Comparison of ENCODE assay signal across 8 cellular contexts in the genomic region with DNA sequence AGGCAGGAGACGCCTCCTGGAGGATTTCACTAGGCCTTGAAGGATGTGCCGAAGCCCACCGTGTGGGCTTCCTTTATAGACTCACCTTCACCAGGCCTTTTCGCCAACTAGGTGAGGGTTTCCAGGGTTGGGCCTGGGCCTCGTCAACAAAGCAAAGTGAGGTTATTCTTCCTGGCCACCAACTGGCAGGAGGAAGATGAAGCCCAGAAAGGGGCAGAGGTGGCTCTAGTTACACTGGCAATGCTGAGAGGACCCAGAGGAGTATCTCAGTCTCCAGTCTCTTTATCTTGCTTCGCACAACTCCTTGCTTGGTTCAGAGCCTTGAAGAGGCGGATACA. TPM values are rescaled to one million over a fixed set of nuclear protein-coding genes. Genes with fewer than 3 reads are reported as not detected.
DNase-seq lines count a peak whose midpoint lies in the region; ATAC-seq and TF ChIP-seq lines count a peak whose summit lies in the region.

No MANE protein-coding gene starts in this region.

- H3K4me3 ChIP-seq in adipocyte (ENCODE audit: low read length) = peak overlapping the region; percentile 89
- no peak overlapping the region for H3K4me3 ChIP-seq in lung
- no peak overlapping the region for H3K4me3 ChIP-seq in thymus (ENCODE audit: low read length)

- H3K36me3 ChIP-seq in adipocyte (ENCODE audit: control insufficient read depth, insufficient read depth, low read length, severe bottlenecking) (no peaks in the 10 kb centered on the region), lung (ENCODE audit: control insufficient read depth in 2 of 2, insufficient read depth in 2 of 2, low read length in 2 of 2) (no peaks in the 10 kb centered on the region), thymus (ENCODE audit: control insufficient read depth, insufficient read depth) (no peaks in the 10 kb centered on the region)

- peaks cover 12% of the 10 kb centered on the region for H3K4me1 ChIP-seq in adipocyte (ENCODE audit: control insufficient read depth, insufficient read depth, low read length)
- peaks cover 0 to 2% of the 10 kb centered on the region in 2 donors for H3K4me1 ChIP-seq in lung (ENCODE audit: control insufficient read depth in 2 of 2, insufficient read depth in 2 of 2, low read length in 2 of 2)
- H3K4me1 ChIP-seq in thymus (ENCODE audit: control insufficient read depth, insufficient read depth, low read length) = peaks cover 11% of the 10 kb centered on the region

- peak overlapping the region; percentile 67 for H3K27ac Mint-ChIP-seq in activated T-cell treated with anti-CD3 and anti-CD28 coated beads, Interleukin-2, amount 50 U/mL, for 72 hours

- peak overlapping the region; percentile 21 to 44 for H3K27ac ChIP-seq in lung (ENCODE audit: low read depth in 1 of 2, low read length in 1 of 2)
- H3K27ac ChIP-seq in thymus (ENCODE audit: low read depth) = peak overlapping the region; percentile 38

- H3K9me3 ChIP-seq in adipocyte (ENCODE audit: control insufficient read depth, low read length) = no peaks in the 10 kb centered on the region
- H3K9me3 ChIP-seq in lung (ENCODE audit: control insufficient read depth in 2 of 2, insufficient read depth in 1 of 2, low read length in 1 of 2) = no peaks in the 10 kb centered on the region
- H3K9me3 ChIP-seq in thymus (ENCODE audit: control insufficient read depth) = no peaks in the 10 kb centered on the region

- peaks cover 0 to 2% of the 10 kb centered on the region in 2 donors for H3K36me3 Mint-ChIP-seq in activated T-cell treated with anti-CD3 and anti-CD28 coated beads, Interleukin-2, amount 50 U/mL, for 72 hours (ENCODE audit: insufficient read depth in 2 of 2)

- peak overlapping the region; percentile 88 to 94 for H3K4me3 Mint-ChIP-seq in activated T-cell treated with anti-CD3 and anti-CD28 coated beads, Interleukin-2, amount 50 U/mL, for 72 hours

- H3K27me3 Mint-ChIP-seq in activated T-cell treated with anti-CD3 and anti-CD28 coated beads, Interleukin-2, amount 50 U/mL, for 72 hours (ENCODE audit: low read depth) = no peaks in the 10 kb centered on the region

- peak; percentile 1 for ATAC-seq in activated T-cell treated with anti-CD3 and anti-CD28 coated beads, Interleukin-2, amount 50 U/mL, for 72 hours (replicated peaks in 1 of 2)
- ATAC-seq in lung (ENCODE audit: insufficient read depth, low FRiP score) = no peak

- DNase-seq in activated T-cell treated with anti-CD3 and anti-CD28 coated beads, Interleukin-2, amount 50 U/mL, for 72 hours = no peak
- no peak for DNase-seq in activated T-cell treated with anti-CD3 and anti-CD28 coated beads, Interleukin-2, amount 50 U/mL, for 1 hour
- DNase-seq in adipocyte (ENCODE audit: low read depth) (no peak), lung (ENCODE audit: low spot score) (no peak), NCI-H2029 (lab: John Stamatoyannopoulos, UW) (no peak), NK-92 (lab: John Stamatoyannopoulos, UW; ENCODE audit: unreplicated experiment) (no peak)
- DNase-seq in effector CD8-positive, alpha-beta T cell (lab: John Stamatoyannopoulos, UW) = no peak

- H3K9me3 Mint-ChIP-seq in activated T-cell treated with anti-CD3 and anti-CD28 coated beads, Interleukin-2, amount 50 U/mL, for 72 hours = no peaks in the 10 kb centered on the region

- 52 to 54% methylated on average over 7 of the region's 7 CpGs for WGBS in lung, 2 donors
- WGBS in thymus = 61% methylated on average over 7 of the region's 7 CpGs

- H3K9ac ChIP-seq in adipocyte (ENCODE audit: low read length) = peak overlapping the region; percentile 71

- peaks cover 41% of the 10 kb centered on the region for H3K4me1 Mint-ChIP-seq in activated T-cell treated with anti-CD3 and anti-CD28 coated beads, Interleukin-2, amount 50 U/mL, for 72 hours (ENCODE audit: low read depth)

- H3K27me3 ChIP-seq in adipocyte (replicated peaks; ENCODE audit: control insufficient read depth, insufficient read depth, low read length) = no peaks in the 10 kb centered on the region
- H3K27me3 ChIP-seq in lung (ENCODE audit: control insufficient read depth, insufficient read depth) = no peaks in the 10 kb centered on the region
- H3K27me3 ChIP-seq in thymus (ENCODE audit: control insufficient read depth, insufficient read depth) = no peaks in the 10 kb centered on the region

- TF ChIP-seq CTCF in lung (IDR thresholded peaks at IDR 0.05; ENCODE audit: control extremely low read depth, extremely low read depth) = no peak

RNA-seq across cellular contexts. Expression of gene RELT, which starts 0.4 kb away (rescaled TPM):
- total RNA-seq in activated T-cell treated with anti-CD3 and anti-CD28 coated beads, Interleukin-2, amount 50 U/mL, for 72 hours = 10 to 100 TPM; 17.3 to 19.6 TPM
- 10 to 100 TPM in 1 of 2 donors, 1 to 10 TPM in 1; 6.0 to 25.4 TPM for total RNA-seq in lung
- polyA plus RNA-seq in lung (10 to 100 TPM in 1 of 2 donors, 1 to 10 TPM in 1; 7.1 to 25.0 TPM), thymus (9.9 TPM)
